In the genomic region with DNA sequence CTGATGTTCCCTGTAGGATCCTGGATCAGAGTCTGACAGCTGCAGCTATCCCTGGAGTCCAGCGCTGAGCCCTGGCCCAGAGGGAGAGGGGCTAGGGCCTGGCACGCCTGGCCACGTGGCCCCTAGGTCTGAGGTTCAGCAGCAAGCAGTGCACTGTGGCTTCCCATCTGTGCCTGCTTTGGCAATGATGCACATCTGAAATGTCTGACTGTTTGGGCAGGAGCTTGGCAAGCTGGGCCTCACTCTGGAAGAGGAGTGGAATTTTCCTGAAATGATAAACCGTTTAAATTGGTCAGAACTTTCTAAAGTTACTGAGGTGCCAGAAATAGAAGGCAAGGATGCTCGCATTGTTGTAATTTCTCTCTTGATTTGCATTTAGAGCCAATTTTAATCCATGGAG, we compare ENCODE assay signal across 16 cellular contexts. TPM values are rescaled to one million over a fixed set of nuclear protein-coding genes. Genes with fewer than 3 reads are reported as not detected.
DNase-seq lines count a peak whose midpoint lies in the region; ATAC-seq lines count a peak whose summit lies in the region.
"Had no signal": no experiment of that assay in that cellular context is flagged by ENCODE, and none has a peak within 500 bp of the region (broad histone marks: within the 10 kb centered on the region; RNA-seq: fewer than 3 reads in every experiment).

No MANE protein-coding gene starts in this region.

- 73% methylated on average over 5 of the region's 5 CpGs for WGBS in right cardiac atrium

- intact Hi-C loops in Right ventricle myocardium inferior (cut with DNase I): loop anchor here (10.0 kb wide), 1 partner anchor 70 kb away; no protein-coding TSS in a partner anchor
- intact Hi-C loops in right cardiac atrium (cut with DNase I): no loop called here

- ATAC-seq in Right ventricle myocardium inferior (peak; percentile 26), right cardiac atrium (no peak)
- ATAC-seq: GM23338 had no signal

- H3K36me3 ChIP-seq in H7 (replicated peaks; ENCODE audit: control insufficient read depth, insufficient read depth, low read length): no peaks in the 10 kb centered on the region
- H3K36me3 ChIP-seq: SJCRH30 had no signal

- H3K27ac ChIP-seq in right cardiac atrium (ENCODE audit: low read length) (no peak overlapping the region), angular gyrus (ENCODE audit: low read depth, low read length) (peak overlapping the region; percentile 83)
- H3K27ac ChIP-seq: RWPE1, SJCRH30 had no signal

- no peaks in the 10 kb centered on the region for H3K9me3 ChIP-seq in right cardiac atrium (ENCODE audit: control insufficient read depth, low read length)
- H3K9me3 ChIP-seq: SJCRH30 had no signal

- no peaks in the 10 kb centered on the region for H3K4me1 ChIP-seq in right cardiac atrium (ENCODE audit: control insufficient read depth, insufficient read depth, low read length)
- H3K4me1 ChIP-seq: SJCRH30 had no signal

- H3K4me3 ChIP-seq in right cardiac atrium (ENCODE audit: low read length): no peak overlapping the region
- H3K4me3 ChIP-seq in H7 (ENCODE audit: insufficient read depth, low read depth, low read length): no peak overlapping the region
- H3K4me3 ChIP-seq: GM23338, SJCRH30 had no signal

- DNase-seq in Right ventricle myocardium inferior (ENCODE audit: missing footprints) (no peak), right cardiac atrium (no peak), middle frontal gyrus (ENCODE audit: extremely low spot score, low spot score) (peak; percentile 18), AG20443 (ENCODE audit: low spot score) (no peak), T1000 (lab: John Stamatoyannopoulos, UW) (no peak), H7 (no peak)
- no peak for DNase-seq in activated T-cell treated with anti-CD3 and anti-CD28 coated beads, Interleukin-2, amount 50 U/mL, for 48 hours
- DNase-seq: C1 segment of cervical spinal cord; GF-D8; Kasumi-1; NCI-H187 treated with DMSO at 0.1 percent for 48 hours; NK-92 treated with Interleukin-12 subunit alpha and Interleukin-12 subunit beta, amount 100 ng/mL, for 24 hours; SJCRH30 had no signal

- no peaks in the 10 kb centered on the region for H3K27me3 ChIP-seq in right cardiac atrium (ENCODE audit: control insufficient read depth, insufficient read depth)
- H3K27me3 ChIP-seq in H7 (ENCODE audit: control insufficient read depth, insufficient read depth, low read length): no peaks in the 10 kb centered on the region

RNA-seq across cellular contexts. Expression of a gene that starts 48.8 kb away (rescaled TPM):
- 87.3 TPM for total RNA-seq in Right ventricle myocardium inferior
- 10 to 100 TPM; 51.8 to 68.4 (median 56.4) TPM for total RNA-seq in right cardiac atrium
- 91.5 TPM for polyA plus RNA-seq in right cardiac atrium
- 53.6 and 70.9 TPM in 2 replicates for total RNA-seq in H7 (2014; rRNA removed; shearing (Covaris generic))
